In the genomic region with DNA sequence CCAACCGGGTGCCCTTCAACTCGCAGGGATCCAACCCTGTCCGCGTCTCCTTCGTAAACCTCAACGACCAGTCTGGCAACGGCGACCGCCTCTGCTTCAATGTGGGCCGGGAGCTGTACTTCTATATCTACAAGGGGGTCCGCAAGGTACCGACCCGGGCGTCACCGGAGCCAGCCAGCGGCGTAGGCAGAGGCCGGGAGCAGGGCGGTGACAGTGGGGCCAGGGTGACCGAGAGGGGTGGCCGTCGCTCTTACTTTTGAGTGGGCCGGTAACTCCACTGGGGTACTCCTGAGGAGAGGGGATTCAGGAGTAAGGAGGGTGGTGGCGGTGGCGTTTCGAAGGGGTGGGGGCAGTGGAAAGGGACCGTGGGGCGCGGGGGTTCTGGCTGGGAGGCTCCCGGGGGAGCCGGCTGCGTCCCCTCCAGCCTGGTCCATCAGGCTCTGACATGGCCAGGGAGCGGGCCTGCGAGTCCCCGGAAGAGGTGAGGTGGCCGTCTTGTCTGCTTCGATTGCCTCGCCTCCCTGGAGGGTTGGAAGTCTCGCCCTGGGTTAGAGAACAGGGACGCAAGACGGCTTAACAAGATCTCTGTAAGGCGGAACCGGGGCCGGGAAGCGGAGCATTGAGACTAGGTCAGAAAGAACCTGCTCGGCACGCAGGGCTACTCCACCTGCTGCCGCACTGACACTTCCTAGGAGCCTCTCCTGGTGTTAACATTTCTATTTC, we compare ENCODE assay signal across 8 cellular contexts. TPM values are rescaled to one million over a fixed set of nuclear protein-coding genes. Genes with fewer than 3 reads are reported as not detected.
A peak's percentile ranks its signal among the peaks of the same experiment; 100 is the strongest.
DNase-seq lines count a peak whose midpoint lies in the region; ATAC-seq and TF ChIP-seq lines count a peak whose summit lies in the region.

No MANE protein-coding gene starts in this region.

- peak overlapping the region; percentile 100 for H3K4me3 ChIP-seq in AG09309 (ENCODE audit: control insufficient read depth, low read depth, low read length)
- H3K4me3 ChIP-seq in body of pancreas, result peak overlapping the region; percentile 84 to 100

- H3K36me3 ChIP-seq in body of pancreas (replicated peaks in 1 of 2; ENCODE audit: insufficient read depth in 1 of 2, low read depth in 2 of 2), result no peaks in the 10 kb centered on the region

- intact Hi-C loops in body of pancreas (cut with DNase I), result no loop called here

- POLR2A ChIA-PET in T-cell (lab: Charles Lee), result interaction anchor here in 1 of 2 donors (0.5 kb wide), 1 partner anchor 177 kb away, joined by 5 read pairs; no protein-coding TSS in a partner anchor

- H3K4me1 ChIP-seq in body of pancreas, result peaks cover 17% of the 10 kb centered on the region

- H3K9me3 Mint-ChIP-seq in T-cell, result no peaks in the 10 kb centered on the region

- CTCF ChIA-PET in T-cell (lab: Charles Lee), result no interaction called here

- peak overlapping the region; percentile 71 to 91 (median 77) for H3K27ac ChIP-seq in body of pancreas

- no peak for DNase-seq in AG09309 (ENCODE audit: low read depth)
- DNase-seq in T-cell, result peak in 27 of 34 experiments; percentile 0 to 24 (median 7)
- peak; percentile 36 to 47 (median 39) for DNase-seq in body of pancreas
- peak; percentile 26 for DNase-seq in iPS-NIHi7 (ENCODE audit: extremely low spot score)
- peak; percentile 5 to 12 for DNase-seq in stimulated activated CD4-positive, alpha-beta T cell treated with anti-CD3 and anti-CD28 coated beads, Interleukin-12 subunit alpha, Interleukin-12 subunit beta, amount 100 ng/mL, for 24 hours (ENCODE audit: low read depth in 2 of 2)
- DNase-seq in NCI-H510A (lab: John Stamatoyannopoulos, UW), result no peak

- TF ChIP-seq CTCF in AG09309 (IDR thresholded peaks at IDR 0.05; ENCODE audit: control insufficient read depth, insufficient read depth, low read depth, low read length, missing control alignments), result no peak
- no peak for TF ChIP-seq CTCF in body of pancreas (IDR thresholded peaks at IDR 0.05)

- TF ChIP-seq POLR2A in body of pancreas (IDR thresholded peaks at IDR 0.05), result peak in 1 of 3 donors; percentile 10

- no peaks in the 10 kb centered on the region for H3K27me3 Mint-ChIP-seq in T-cell

- peak overlapping the region; percentile 94 to 97 (median 95) for H3K4me3 Mint-ChIP-seq in T-cell

- H3K27ac Mint-ChIP-seq in T-cell, result peak overlapping the region; percentile 94 to 96

- peaks cover 29 to 34% (median 32%) of the 10 kb centered on the region in 3 donors for H3K4me1 Mint-ChIP-seq in T-cell

- no peaks in the 10 kb centered on the region for H3K27me3 ChIP-seq in body of pancreas

- WGBS in body of pancreas, 2 donors, result 1 to 3% methylated on average over 14 to 48 of the region's 48 CpGs

- ATAC-seq in GM18873 (IDR thresholded peaks at IDR 0.05; ENCODE audit: low FRiP score, unreplicated experiment), result peak; percentile 25
- peak; percentile 29 for ATAC-seq in HG03159 (IDR thresholded peaks at IDR 0.05; ENCODE audit: unreplicated experiment)
- peak; percentile 20 to 30 (median 24) for ATAC-seq in T-cell (replicated peaks in 1 of 4)
- ATAC-seq in body of pancreas, result peak; percentile 21

- H3K36me3 Mint-ChIP-seq in T-cell, result peaks cover 3% of the 10 kb centered on the region

- no peaks in the 10 kb centered on the region for H3K9me3 ChIP-seq in body of pancreas

RNA-seq across cellular contexts. Expression of gene WDR20, which starts 0.5 kb away (rescaled TPM):
- total RNA-seq in T-cell (10 to 100 TPM; 38.9 to 53.1 (median 49.5) TPM), body of pancreas (10 to 100 TPM; 12.2 to 15.5 TPM)

RNA-seq across cellular contexts. Expression of gene HSP90AA1, which starts 53.3 kb away (rescaled TPM):
- total RNA-seq in T-cell, result 100 to 1,000 TPM; 230 to 471 (median 263) TPM
- total RNA-seq in body of pancreas, result 100 to 1,000 TPM; 197 to 251 TPM

Comparison
In these comparisons a context has a peak if more than half of its experiments do, and no peak if none do; other contexts are left out.
1. DNase-seq: peak in T-cell (27 of 34), body of pancreas (4 of 4), iPS-NIHi7 (single experiment) and stimulated activated CD4-positive, alpha-beta T cell treated with anti-CD3 and anti-CD28 coated beads, Interleukin-12 subunit alpha, Interleukin-12 subunit beta, amount 100 ng/mL, for 24 hours (2 of 2); none in AG09309 (single experiment) and NCI-H510A (single experiment).
2. Peak in every context shown above with its lines, with median percentiles within 50 percentile points of each other: ATAC-seq.